In genomic region chr1:228211871-228212414, GRCh38 we compare ENCODE assay signal across 12 cellular contexts.
"Had no signal": no experiment of that assay in that cellular context is flagged by ENCODE, and none has a peak within 500 bp of the region (broad histone marks: within the 10 kb centered on the region; RNA-seq: fewer than 3 reads in every experiment).

No MANE protein-coding gene starts in this region.

- H3K36me3 ChIP-seq: colonic mucosa, lower lobe of right lung had no signal

- DNase-seq: activated CD8-positive, alpha-beta memory T cell treated with anti-CD3 and anti-CD28 coated beads, Interleukin-2, amount 10 ng/mL, durations not matched to agents 7 days and 5 days; activated T-cell treated with anti-CD3 and anti-CD28 coated beads, Interleukin-2, amount 50 U/mL, for 48 hours; effector CD4-positive, alpha-beta T cell; kidney glomerular epithelial cell; naive B cell; stimulated activated CD4-positive, alpha-beta T cell treated with anti-CD3 and anti-CD28 coated beads, Interleukin-2, amount 100 ng/mL, for 24 hours had no signal

- ATAC-seq: activated CD8-positive, alpha-beta memory T cell treated with anti-CD3 and anti-CD28 coated beads, Interleukin-2, amount 10 ng/mL, durations not matched to agents 7 days and 5 days; gastroesophageal sphincter; lower lobe of right lung; sciatic nerve; SK-N-SH treated with all-trans-retinoic acid at 6 μM for 48 hours had no signal

- H3K4me1 ChIP-seq: colonic mucosa had no signal

- H3K27me3 ChIP-seq: colonic mucosa had no signal

- H3K27ac ChIP-seq: colonic mucosa, lower lobe of right lung had no signal

- FAIRE-seq: TTC549 had no signal

- H3K9me3 ChIP-seq: colonic mucosa, gastroesophageal sphincter, lower lobe of right lung had no signal
